21 cellular contexts compared by ENCODE assay signal in the genomic region with DNA sequence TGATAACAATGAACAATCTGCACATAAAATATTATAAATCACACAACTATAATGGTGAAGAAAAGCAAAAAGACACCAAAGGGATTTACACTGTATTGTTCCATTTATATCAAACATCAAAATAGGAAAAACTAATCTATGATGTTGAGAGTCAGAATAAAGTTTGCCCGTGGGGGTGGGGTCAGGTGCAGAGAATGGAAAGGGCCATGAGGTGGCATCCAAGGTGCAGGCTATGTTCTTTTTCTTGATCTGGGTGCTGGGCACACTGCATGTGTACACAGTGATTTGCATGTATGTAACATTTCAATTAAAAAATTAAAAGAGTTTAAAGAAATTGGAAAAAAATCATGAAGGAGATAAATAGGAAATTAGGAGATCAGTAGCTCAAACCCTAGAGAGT.
"Had no signal": no experiment of that assay in that cellular context is flagged by ENCODE, and none has a peak within 500 bp of the region (broad histone marks: within the 10 kb centered on the region; RNA-seq: fewer than 3 reads in every experiment).

No MANE protein-coding gene starts in this region.

- H3K4me1 ChIP-seq: left ventricle myocardium inferior, pancreas, sigmoid colon, spleen had no signal

- H3K27me3 ChIP-seq: sigmoid colon, spleen had no signal

- H3K27ac Mint-ChIP-seq: activated CD4-positive, alpha-beta T cell treated with anti-CD3 and anti-CD28 coated beads, Interleukin-2, amount 10 ng/mL, durations not matched to agents 24 days and 14 days; activated CD8-positive, alpha-beta T cell treated with anti-CD3 and anti-CD28 coated beads, Interleukin-2, amount 10 ng/mL, durations not matched to agents 7 days and 5 days; activated naive CD8-positive, alpha-beta T cell; naive thymus-derived CD4-positive, alpha-beta T cell had no signal

- ATAC-seq: activated CD8-positive, alpha-beta T cell treated with anti-CD3 and anti-CD28 coated beads, Interleukin-2, amount 10 ng/mL, durations not matched to agents 7 days and 5 days; esophagus mucosa; mucosa of descending colon; naive thymus-derived CD4-positive, alpha-beta T cell; pancreas had no signal

- FAIRE-seq: colon, endometrium, kidney, pancreas, TTC549 had no signal

- H3K36me3 Mint-ChIP-seq: activated naive CD8-positive, alpha-beta T cell; naive thymus-derived CD4-positive, alpha-beta T cell had no signal

- H3K4me1 Mint-ChIP-seq: activated CD4-positive, alpha-beta T cell treated with anti-CD3 and anti-CD28 coated beads, Interleukin-2, amount 10 ng/mL, durations not matched to agents 24 days and 14 days; naive thymus-derived CD4-positive, alpha-beta T cell had no signal

- H3K4me3 Mint-ChIP-seq: activated CD4-positive, alpha-beta T cell treated with anti-CD3 and anti-CD28 coated beads, Interleukin-2, amount 10 ng/mL, durations not matched to agents 24 days and 14 days; activated CD8-positive, alpha-beta T cell treated with anti-CD3 and anti-CD28 coated beads, Interleukin-2, amount 10 ng/mL, durations not matched to agents 7 days and 5 days; activated naive CD8-positive, alpha-beta T cell; naive thymus-derived CD4-positive, alpha-beta T cell had no signal

- DNase-seq: activated CD4-positive, alpha-beta T cell treated with anti-CD3 and anti-CD28 coated beads, Interleukin-2, amount 10 ng/mL, durations not matched to agents 24 days and 14 days; activated CD4-positive, CD25-positive, alpha-beta regulatory T cell; activated CD8-positive, alpha-beta memory T cell treated with anti-CD3 and anti-CD28 coated beads, Interleukin-2, amount 50 U/mL, for 4 hours; activated CD8-positive, alpha-beta T cell treated with anti-CD3 and anti-CD28 coated beads, Interleukin-2, amount 10 ng/mL, durations not matched to agents 7 days and 5 days; activated effector memory CD4-positive, alpha-beta T cell treated with anti-CD3 and anti-CD28 coated beads, Interleukin-2, amount 50 U/mL, for 16 hours; activated T-cell treated with anti-CD3 and anti-CD28 coated beads, Interleukin-2, amount 50 U/mL, for 48 hours; amniotic stem cell; hippocampal formation; kidney; left ventricle myocardium inferior; mucosa of descending colon; naive thymus-derived CD4-positive, alpha-beta T cell; pancreas; sigmoid colon; spleen had no signal

- H3K9me3 ChIP-seq: pancreas, thoracic aorta had no signal

- H3K4me3 ChIP-seq: left ventricle myocardium inferior, mucosa of descending colon, pancreas, sigmoid colon, spleen, thoracic aorta had no signal

- H3K36me3 ChIP-seq: left ventricle myocardium inferior, pancreas, sigmoid colon, spleen, thoracic aorta had no signal

- H3K27me3 Mint-ChIP-seq: activated CD4-positive, alpha-beta T cell treated with anti-CD3 and anti-CD28 coated beads, Interleukin-2, amount 10 ng/mL, durations not matched to agents 24 days and 14 days had no signal

- H3K27ac ChIP-seq: left ventricle myocardium inferior, pancreas, sigmoid colon, spleen, thoracic aorta had no signal
